ENCODE assay signal across 22 cellular contexts in genomic region chr14:73253721-73254120, GRCh38. TPM values are rescaled to one million over a fixed set of nuclear protein-coding genes. Genes with fewer than 3 reads are reported as not detected.
DNase-seq lines count a peak whose midpoint lies in the region; ATAC-seq and TF ChIP-seq lines count a peak whose summit lies in the region.
"Had no signal": no experiment of that assay in that cellular context is flagged by ENCODE, and none has a peak within 500 bp of the region (broad histone marks: within the 10 kb centered on the region; RNA-seq: fewer than 3 reads in every experiment).

No MANE protein-coding gene starts in this region.

- no peak overlapping the region for H2BK120ac ChIP-seq in H9 (ENCODE audit: low read depth, low read length, poor library complexity, severe bottlenecking)

- TF ChIP-seq CTCF in H9 (conservative IDR thresholded peaks at IDR 0.05) (no peak), Panc1 (IDR thresholded peaks at IDR 0.05) (no peak), right lobe of liver (IDR thresholded peaks at IDR 0.05) (no peak), spleen (IDR thresholded peaks at IDR 0.05 in 8 of 11, conservative IDR thresholded peaks at IDR 0.05 in 3 of 11) (no peak), foreskin keratinocyte (conservative IDR thresholded peaks at IDR 0.05) (no peak)

- H3K27ac ChIP-seq in H9 (ENCODE audit: insufficient read length, low read depth, low read length): no peak overlapping the region
- no peak overlapping the region for H3K27ac ChIP-seq in Panc1 (ENCODE audit: low read length)
- no peak overlapping the region for H3K27ac ChIP-seq in right lobe of liver
- no peak overlapping the region for H3K27ac ChIP-seq in spleen
- no peak overlapping the region for H3K27ac ChIP-seq in foreskin keratinocyte
- H3K27ac ChIP-seq: PC-9 had no signal

- H3K9me3 ChIP-seq in H9 (ENCODE audit: control insufficient read depth, low read depth, low read length): no peaks in the 10 kb centered on the region
- H3K9me3 ChIP-seq in Panc1 (ENCODE audit: control insufficient read depth, insufficient read depth, low read depth, low read length): no peaks in the 10 kb centered on the region
- no peaks in the 10 kb centered on the region for H3K9me3 ChIP-seq in right lobe of liver
- no peaks in the 10 kb centered on the region for H3K9me3 ChIP-seq in spleen
- H3K9me3 ChIP-seq: BE2C had no signal

- no peak overlapping the region for H3K23ac ChIP-seq in H9 (ENCODE audit: insufficient read length, low read depth, low read length)

- 0 out of 4 replicates have a peak, but pooled peaks cover 0 to 4% of the 10 kb centered on the region in 2 experiments for H3K4me1 Mint-ChIP-seq in H9

- peaks cover 0 to 2% (median 0%) of the 10 kb centered on the region in 3 experiments; a peak in 1 of 7 replicates for H3K36me3 Mint-ChIP-seq in H9 (ENCODE audit: insufficient read depth in 1 of 3, low read depth in 3 of 3)
- H3K36me3 Mint-ChIP-seq: CD4-positive, CD25-positive, alpha-beta regulatory T cell had no signal

- POLR2A ChIA-PET in Panc1 (lab: Charles Lee): no interaction called here

- H3T11ph ChIP-seq in H9 (ENCODE audit: low read length): no peak overlapping the region

- no peak overlapping the region for H4K5ac ChIP-seq in H9 (ENCODE audit: insufficient read length, low read depth, low read length)

- H3K9me3 Mint-ChIP-seq in H9: no peaks in the 10 kb centered on the region
- H3K9me3 Mint-ChIP-seq: CD4-positive, CD25-positive, alpha-beta regulatory T cell had no signal

- H3K4me3 Mint-ChIP-seq in H9: no peak overlapping the region
- H3K4me3 Mint-ChIP-seq: CD4-positive, CD25-positive, alpha-beta regulatory T cell had no signal

- no peak for TF ChIP-seq POLR2A in right lobe of liver (IDR thresholded peaks at IDR 0.05)
- TF ChIP-seq POLR2A in spleen (IDR thresholded peaks at IDR 0.05): no peak

- no peak overlapping the region for H2AK5ac ChIP-seq in H9 (ENCODE audit: insufficient read length, low read length)

- H2BK20ac ChIP-seq in H9 (ENCODE audit: low read depth, low read length, poor library complexity, severe bottlenecking): no peak overlapping the region

- H3K27me3 Mint-ChIP-seq in H9 (ENCODE audit: low read depth): no peaks in the 10 kb centered on the region; the same call in 1 of the 2 replicates

- DNase-seq in H9 (no peak), Panc1 (ENCODE audit: low read depth, low spot score) (no peak), right lobe of liver (peak in 2 of 3 donors; percentile 29 to 36), posterior vena cava (ENCODE audit: low spot score) (peak; percentile 31), spleen (no peak), foreskin keratinocyte (no peak)
- no peak for DNase-seq in stimulated activated CD4-positive, alpha-beta T cell treated with anti-CD3 and anti-CD28 coated beads, Interleukin-1b, Interleukin-23, amount 100 ng/mL, for 48 hours
- DNase-seq: BE2C; CD4-positive, CD25-positive, alpha-beta regulatory T cell; DMS153; DND-41; GOT3; NCI-H1048; NCI-H1417; NCI-H1694; NCI-H2029 treated with DMSO at 0.1 percent for 48 hours; NCI-H446 treated with DMSO at 0.1 percent for 48 hours; NCI-H526 treated with DMSO at 0.1 percent for 48 hours; PC-9; RPMI8226; SHP77 had no signal

- no peak overlapping the region for H4K91ac ChIP-seq in H9 (ENCODE audit: insufficient read length, low read depth, low read length)

- no peaks in the 10 kb centered on the region for H3K27me3 ChIP-seq in H9 (ENCODE audit: insufficient read depth, low read length)
- H3K27me3 ChIP-seq in Panc1 (ENCODE audit: control insufficient read depth, insufficient read depth, low read length): no peaks in the 10 kb centered on the region
- H3K27me3 ChIP-seq in right lobe of liver: no peaks in the 10 kb centered on the region
- no peaks in the 10 kb centered on the region for H3K27me3 ChIP-seq in spleen (replicated peaks in 1 of 7)
- H3K27me3 ChIP-seq in foreskin keratinocyte: no peaks in the 10 kb centered on the region
- H3K27me3 ChIP-seq: BE2C had no signal

- no peak overlapping the region for H3K9ac ChIP-seq in H9 (ENCODE audit: extremely low read depth, insufficient read length, low read length)

- no peaks in the 10 kb centered on the region for H3K79me2 ChIP-seq in H9 (ENCODE audit: insufficient read depth, low read length)

- intact Hi-C loops in Panc1 (cut with micrococcal nuclease; ENCODE audit: unreplicated experiment) (no loop called here), right lobe of liver (cut with DNase I) (no loop called here), posterior vena cava (cut with DNase I) (no loop called here), spleen (cut with DNase I; ENCODE audit: low total_unique reads) (no loop called here)

- H3K14ac ChIP-seq in H9 (ENCODE audit: insufficient read depth, low read length): no peak overlapping the region

- H3K18ac ChIP-seq in H9 (ENCODE audit: insufficient read length, low read depth, low read length): no peak overlapping the region

- no CpG with 5 or more reads among the region's 12 CpGs for WGBS in H9 (ENCODE audit: extremely low coverage, insufficient read length, low lambda C conversion rate)
- 86% methylated on average over 1 of the region's 12 CpGs for WGBS in right lobe of liver (ENCODE audit: insufficient coverage, low coverage, low lambda C conversion rate, missing lambda C conversion rate)
- 91 to 94% (median 93%) methylated on average over 2 to 12 of the region's 12 CpGs for WGBS in spleen, 5 donors

- H3K4ac ChIP-seq in H9 (ENCODE audit: low read depth, low read length): no peak overlapping the region

- no peak overlapping the region for H2BK12ac ChIP-seq in H9 (ENCODE audit: insufficient read length, low read depth, low read length)

- H3K36me3 ChIP-seq in Panc1 (ENCODE audit: control insufficient read depth, insufficient read depth, low read length): no peaks in the 10 kb centered on the region
- no peaks in the 10 kb centered on the region for H3K36me3 ChIP-seq in right lobe of liver
- H3K36me3 ChIP-seq in spleen: peaks cover 0 to 19% (median 0%) of the 10 kb centered on the region in 6 donors
- H3K36me3 ChIP-seq: BE2C had no signal

- in situ Hi-C loops in Panc1 (cut with HindIII; ENCODE audit: low pct_unique_long_range_greater_than_20kb, low sequenced_read_pairs): no loop called here

- H3K79me1 ChIP-seq in H9 (ENCODE audit: insufficient read depth, low read depth, low read length, poor library complexity, severe bottlenecking): no peaks in the 10 kb centered on the region

- no peaks in the 10 kb centered on the region for H4K20me1 ChIP-seq in H9 (ENCODE audit: control insufficient read depth, insufficient read depth, insufficient read length)

- H2AFZ ChIP-seq in H9 (ENCODE audit: low read length): no peak overlapping the region
- H2AFZ ChIP-seq: PC-9 had no signal

- no TSS peak for BruUV-seq in Panc1 (replicated peaks; lab: Mats Ljungman, UMichigan)

- peak overlapping the region in 2 of 3 experiments; percentile 53 to 55; a peak in 2 of 7 replicates for H3K27ac Mint-ChIP-seq in H9
- H3K27ac Mint-ChIP-seq: CD4-positive, CD25-positive, alpha-beta regulatory T cell had no signal

- CTCF ChIA-PET in Panc1 (lab: Charles Lee): no interaction called here

- H3K4me3 ChIP-seq in Panc1 (ENCODE audit: low read depth in 2 of 2, low read length in 2 of 2): no peak overlapping the region
- H3K4me3 ChIP-seq in right lobe of liver: no peak overlapping the region
- no peak overlapping the region for H3K4me3 ChIP-seq in spleen
- H3K4me3 ChIP-seq: PC-9 had no signal

- 0 out of 2 replicates have a peak, but pooled peaks have one; percentile 44 for ATAC-seq in Panc1
- ATAC-seq in right lobe of liver: no peak
- no peak for ATAC-seq in foreskin keratinocyte

- H3K56ac ChIP-seq in H9 (ENCODE audit: insufficient read length, low read depth, low read length): no peak overlapping the region

- H3K4me1 ChIP-seq in H9 (ENCODE audit: insufficient read depth, low read length): no peaks in the 10 kb centered on the region
- no peaks in the 10 kb centered on the region for H3K4me1 ChIP-seq in Panc1 (ENCODE audit: control insufficient read depth, insufficient read depth, low read length)
- no peaks in the 10 kb centered on the region for H3K4me1 ChIP-seq in right lobe of liver
- H3K4me1 ChIP-seq in spleen: peaks cover 0 to 4% (median 1%) of the 10 kb centered on the region in 6 donors
- H3K4me1 ChIP-seq in foreskin keratinocyte: peaks cover 5% of the 10 kb centered on the region
- H3K4me1 ChIP-seq: BE2C had no signal

- H4K8ac ChIP-seq in H9 (replicated peaks; ENCODE audit: insufficient read length, low read depth, low read length): no peak overlapping the region

- H3K4me2 ChIP-seq in H9 (ENCODE audit: insufficient read depth, insufficient read length, low read length): no peak overlapping the region
- H3K4me2 ChIP-seq: PC-9 had no signal

- no peak overlapping the region for H2BK5ac ChIP-seq in H9 (ENCODE audit: insufficient read length, low read length)

- H3K23me2 ChIP-seq in H9 (ENCODE audit: insufficient read length, low read depth, low read length, poor library complexity, severe bottlenecking): no peaks in the 10 kb centered on the region

- H2BK15ac ChIP-seq in H9 (ENCODE audit: low read depth, low read length): no peak overlapping the region

RNA-seq across cellular contexts. Expression of gene PAPLN, which starts 16.4 kb away (rescaled TPM):
- 6.9 and 8.5 TPM in 2 replicates for total RNA-seq in H9 (2021)
- total RNA-seq in Panc1 (2021; ENCODE audit: unreplicated experiment): 22.2 TPM
- polyA plus RNA-seq in Panc1 (2012; ENCODE audit: insufficient read length): 19.8 TPM
- total RNA-seq in right lobe of liver: 1 to 10 TPM in 4 of 6 experiments, under 1 TPM in 2; 0.86 to 3.2 (median 1.2) TPM
- 10 to 100 TPM in 1 of 2 donors, 1 to 10 TPM in 1; 9.4 to 19.4 TPM for total RNA-seq in posterior vena cava
- 10 to 100 TPM; 25.7 to 57.2 (median 49.3) TPM for total RNA-seq in spleen
- 10 to 100 TPM; 20.3 to 24.4 (median 21.7) TPM for polyA plus RNA-seq in spleen
- total RNA-seq in foreskin keratinocyte: 2.0 and 3.9 TPM in 2 replicates
- 1.2 and 2.3 TPM in 2 replicates for polyA plus RNA-seq in foreskin keratinocyte
- total RNA-seq: CD4-positive, CD25-positive, alpha-beta regulatory T cell; PC-9; SK-MEL-5 had no signal

Comparison
In these comparisons a context has a peak if more than half of its experiments do, and no peak if none do; other contexts are left out.
1. DNase-seq: peak in right lobe of liver (2 of 3) and posterior vena cava (single experiment); none in H9 (single experiment), Panc1 (single experiment), stimulated activated CD4-positive, alpha-beta T cell treated with anti-CD3 and anti-CD28 coated beads, Interleukin-1b, Interleukin-23, amount 100 ng/mL, for 48 hours (single experiment), spleen (single experiment) and foreskin keratinocyte (0 of 2).